ENCODE assay signal across 21 cellular contexts in the genomic region with DNA sequence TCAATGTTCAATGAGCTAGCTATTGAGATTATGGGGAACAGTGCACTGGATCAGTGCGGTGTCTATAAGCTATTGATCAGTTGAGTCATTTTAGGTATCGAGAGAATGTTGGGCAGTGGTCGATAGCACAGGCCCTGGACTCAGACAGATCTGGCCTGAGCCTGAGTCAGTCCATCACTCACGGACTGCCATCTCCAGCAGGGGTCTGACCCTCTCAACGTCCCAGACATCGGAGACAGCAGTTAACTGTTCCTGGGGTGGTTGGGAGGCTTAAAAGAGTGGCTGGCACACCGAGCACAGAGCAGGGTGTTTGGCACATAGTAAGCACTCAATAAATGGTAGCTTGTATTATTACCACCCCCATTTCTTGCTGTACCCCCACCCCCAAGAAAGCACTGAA. TPM values are rescaled to one million over a fixed set of nuclear protein-coding genes. Genes with fewer than 3 reads are reported as not detected.
DNase-seq lines count a peak whose midpoint lies in the region; ATAC-seq, FAIRE-seq and TF ChIP-seq lines count a peak whose summit lies in the region.
"Had no signal": no experiment of that assay in that cellular context is flagged by ENCODE, and none has a peak within 500 bp of the region (broad histone marks: within the 10 kb centered on the region; RNA-seq: fewer than 3 reads in every experiment).

No MANE protein-coding gene starts in this region.

- H3K9me3 ChIP-seq in breast epithelium (no peaks in the 10 kb centered on the region), mammary epithelial cell (replicated peaks; ENCODE audit: insufficient read depth, low read length) (no peaks in the 10 kb centered on the region)
- H3K9me3 ChIP-seq: BLaER1, Caco-2 had no signal

- dilution Hi-C loops in mammary epithelial cell (cut with HindIII; ENCODE audit: low sequenced_read_pairs): no loop called here

- no peaks in the 10 kb centered on the region for H3K36me3 ChIP-seq in breast epithelium
- no peaks in the 10 kb centered on the region for H3K36me3 ChIP-seq in mammary epithelial cell (ENCODE audit: insufficient read depth, low read length)
- H3K36me3 ChIP-seq: BLaER1 had no signal

- FAIRE-seq in urothelium cell line (lab: Jason Lieb, UNC): peak; percentile 23
- FAIRE-seq: A204.1, G401.6, GM12892, GM19239, H1 had no signal

- TF ChIP-seq CTCF in breast epithelium (IDR thresholded peaks at IDR 0.05) (no peak), mammary epithelial cell (conservative IDR thresholded peaks at IDR 0.05 in 1 of 2, IDR thresholded peaks at IDR 0.05 in 1 of 2; ENCODE audit: extremely low read depth in 1 of 2, insufficient read depth in 1 of 2, low read depth in 1 of 2, low read length in 2 of 2) (no peak)

- H3K4me3 ChIP-seq in breast epithelium (no peak overlapping the region), mammary epithelial cell (replicated peaks in 1 of 3; ENCODE audit: insufficient read depth in 1 of 3, low read depth in 2 of 3, low read length in 3 of 3) (no peak overlapping the region)
- H3K4me3 ChIP-seq: BLaER1 had no signal

- TF ChIP-seq POLR2A in breast epithelium (IDR thresholded peaks at IDR 0.05): no peak

- WGBS in mammary epithelial cell (ENCODE audit: low coverage, missing lambda C conversion rate): 72% methylated on average over 7 of the region's 7 CpGs

- ATAC-seq in HG03521 (IDR thresholded peaks at IDR 0.05; ENCODE audit: unreplicated experiment): no peak
- ATAC-seq: CD8-positive, alpha-beta T cell had no signal

- no TSS peak for BruUV-seq in mammary epithelial cell (replicated peaks; lab: Mats Ljungman, UMichigan)

- H3K4me2 ChIP-seq in mammary epithelial cell (ENCODE audit: insufficient read depth, low read depth, low read length): no peak overlapping the region
- H3K4me2 ChIP-seq: BLaER1 had no signal

- H4K20me1 ChIP-seq in mammary epithelial cell (ENCODE audit: insufficient read depth, low read length): no peaks in the 10 kb centered on the region
- H4K20me1 ChIP-seq: BLaER1 had no signal

- DNase-seq in breast epithelium (ENCODE audit: low spot score in 2 of 2) (no peak), mammary epithelial cell (no peak), islet precursor cell (peak; percentile 58), urothelium cell line (ENCODE audit: low spot score) (no peak), occipital lobe (lab: John Stamatoyannopoulos, UW) (no peak)
- DNase-seq: Caco-2; CD4-positive, CD25-positive, alpha-beta regulatory T cell; CD8-positive, alpha-beta T cell; DMS153; DND-41; H7; HCEC 1CT had no signal

- no peaks in the 10 kb centered on the region for H3K79me2 ChIP-seq in mammary epithelial cell (ENCODE audit: insufficient read depth, low read length)

- CTCF ChIA-PET in mammary epithelial cell (lab: Charles Lee; ENCODE audit: low non-redundant PET): no interaction called here

- H3K27ac ChIP-seq in breast epithelium (peak overlapping the region; percentile 19 to 67), mammary epithelial cell (ENCODE audit: insufficient read depth, low read depth, low read length) (no peak overlapping the region)
- H3K27ac ChIP-seq: 22Rv1, BLaER1, C4-2B had no signal

- no peak overlapping the region for H3K9ac ChIP-seq in mammary epithelial cell (ENCODE audit: insufficient read depth, low read length)
- H3K9ac ChIP-seq: BLaER1 had no signal

- in situ Hi-C loops in mammary epithelial cell (cut with MboI; ENCODE audit: low sequenced_read_pairs in 2 of 2): no loop called here

- H3K27me3 ChIP-seq in breast epithelium: no peaks in the 10 kb centered on the region
- no peaks in the 10 kb centered on the region for H3K27me3 ChIP-seq in mammary epithelial cell (ENCODE audit: insufficient read depth, low read length)
- H3K27me3 ChIP-seq: BLaER1 had no signal

- H3K4me1 ChIP-seq in breast epithelium (peaks cover 0 to 4% of the 10 kb centered on the region in 2 donors), mammary epithelial cell (ENCODE audit: insufficient read depth, low read length) (no peaks in the 10 kb centered on the region)
- H3K4me1 ChIP-seq: BLaER1, Caco-2 had no signal

- intact Hi-C loops in breast epithelium (cut with DNase I; ENCODE audit: low total_unique reads): no loop called here
- intact Hi-C loops in mammary epithelial cell (cut with micrococcal nuclease): no loop called here

- no peak overlapping the region for H2AFZ ChIP-seq in mammary epithelial cell (ENCODE audit: low read depth, low read length)

RNA-seq across cellular contexts. Expression of a gene that starts 9.3 kb away (rescaled TPM):
- total RNA-seq in breast epithelium (10 to 100 TPM in 2 of 3 donors, 1 to 10 TPM in 1; 5.4 to 19.2 (median 12.5) TPM), mammary epithelial cell (1 to 10 TPM in 1 of 2 donors, under 1 TPM in 1; 0.31 to 1.0 TPM), occipital lobe (0.94 TPM)
- polyA plus RNA-seq in mammary epithelial cell: 0.03 TPM
- polyA minus RNA-seq in mammary epithelial cell: not detected
- total RNA-seq: CD4-positive, CD25-positive, alpha-beta regulatory T cell; CD8-positive, alpha-beta T cell had no signal
- polyA plus RNA-seq: CD4-positive, CD25-positive, alpha-beta regulatory T cell had no signal
